In genomic region chr2:235332240-235332890, GRCh38 we compare ENCODE assay signal across 28 cellular contexts.
"Had no signal": no experiment of that assay in that cellular context is flagged by ENCODE, and none has a peak within 500 bp of the region (broad histone marks: within the 10 kb centered on the region; RNA-seq: fewer than 3 reads in every experiment).

No MANE protein-coding gene starts in this region.

- H3K4me3 ChIP-seq: suprapubic skin, testis, thoracic aorta, thyroid gland, tibial artery, tibial nerve, transverse colon, upper lobe of left lung, upper lobe of right lung, uterus, vagina had no signal

- FAIRE-seq: urothelium cell line had no signal

- H3K9me3 Mint-ChIP-seq: stimulated activated effector memory CD8-positive, alpha-beta T cell treated with anti-CD3 and anti-CD28 coated beads, Interleukin-12 subunit alpha, Interleukin-12 subunit beta, amount 100 ng/mL, for 72 hours had no signal

- H3K27ac Mint-ChIP-seq: stimulated activated effector memory CD8-positive, alpha-beta T cell treated with anti-CD3 and anti-CD28 coated beads, Interleukin-12 subunit alpha, Interleukin-12 subunit beta, amount 100 ng/mL, for 72 hours; stimulated activated memory B cell treated with anti-CD40 and anti-IgM and Interleukin-4, amounts not matched to agents 10 μg/mL and 1 μg/mL and 100 μg/mL, for 72 hours; stimulated activated naive B cell treated with anti-CD40 and anti-IgM and Interleukin-4, amounts not matched to agents 10 μg/mL and 1 μg/mL and 100 μg/mL, for 72 hours; stimulated activated naive CD8-positive, alpha-beta T cell treated with anti-CD3 and anti-CD28 coated beads, Interleukin-15, amount 100 ng/mL, for 72 hours; stimulated activated naive CD8-positive, alpha-beta T cell treated with anti-CD3 and anti-CD28 coated beads, Interleukin-15, Interleukin-2, amounts not matched to agents 100 ng/mL and 50 ng/mL, for 24 hours; type B pancreatic cell had no signal

- H3K4me3 Mint-ChIP-seq: stimulated activated effector memory CD8-positive, alpha-beta T cell treated with anti-CD3 and anti-CD28 coated beads, Interleukin-12 subunit alpha, Interleukin-12 subunit beta, amount 100 ng/mL, for 72 hours; stimulated activated memory B cell treated with anti-CD40 and anti-IgM and Interleukin-4, amounts not matched to agents 10 μg/mL and 1 μg/mL and 100 μg/mL, for 72 hours; stimulated activated naive B cell treated with anti-CD40 and anti-IgM and Interleukin-4, amounts not matched to agents 10 μg/mL and 1 μg/mL and 100 μg/mL, for 72 hours; stimulated activated naive CD8-positive, alpha-beta T cell treated with anti-CD3 and anti-CD28 coated beads, Interleukin-15, amount 100 ng/mL, for 72 hours; stimulated activated naive CD8-positive, alpha-beta T cell treated with anti-CD3 and anti-CD28 coated beads, Interleukin-15, Interleukin-2, amounts not matched to agents 100 ng/mL and 50 ng/mL, for 24 hours; type B pancreatic cell had no signal

- H3K9me3 ChIP-seq: suprapubic skin, testis, thoracic aorta, thyroid gland, transverse colon, upper lobe of left lung, upper lobe of right lung, uterus, vagina had no signal

- H3K36me3 ChIP-seq: suprapubic skin, thoracic aorta, thyroid gland, tibial artery, tibial nerve, transverse colon, upper lobe of left lung, upper lobe of right lung, uterus, vagina had no signal

- H3K4me1 ChIP-seq: suprapubic skin, testis, thyroid gland, tibial artery, tibial nerve, transverse colon, upper lobe of left lung, upper lobe of right lung, uterus, vagina had no signal

- H3K27me3 Mint-ChIP-seq: type B pancreatic cell had no signal

- H3K27me3 ChIP-seq: testis, thyroid gland, tibial nerve, transverse colon, upper lobe of left lung, upper lobe of right lung, uterus, vagina had no signal

- DNase-seq: stimulated activated CD4-positive, alpha-beta T cell treated with anti-CD3 and anti-CD28 coated beads, Interleukin-2, amount 100 ng/mL, for 24 hours; stimulated activated CD4-positive, alpha-beta T cell treated with anti-CD3 and anti-CD28 coated beads, Interleukin-2, amount 100 ng/mL, for 48 hours; stimulated activated CD4-positive, alpha-beta T cell treated with anti-CD3 and anti-CD28 coated beads, Interleukin-4, amount 100 ng/mL, for 1 hour; stimulated activated CD4-positive, alpha-beta T cell treated with anti-CD3 and anti-CD28 coated beads, Interleukin-4, amount 100 ng/mL, for 24 hours; stimulated activated CD4-positive, alpha-beta T cell treated with anti-CD3 and anti-CD28 coated beads, Interleukin-4, amount 100 ng/mL, for 4 hours; stimulated activated CD8-positive, alpha-beta memory T cell treated with anti-CD3 and anti-CD28 coated beads, Interleukin-4, amount 100 ng/mL, for 48 hours; stimulated activated naive B cell treated with anti-CD40 and anti-IgM and Interleukin-4, amounts not matched to agents 10 μg/mL and 1 μg/mL and 100 μg/mL, for 72 hours; stimulated activated naive CD4-positive, alpha-beta T cell; stimulated activated naive CD4-positive, alpha-beta T cell treated with Interleukin-2 at 50 U/mL for 16 hours; stimulated activated naive CD8-positive, alpha-beta T cell treated with anti-CD3 and anti-CD28 coated beads, Interleukin-15, amount 100 ng/mL, for 72 hours; stimulated activated naive CD8-positive, alpha-beta T cell treated with anti-CD3 and anti-CD28 coated beads, Interleukin-15, Interleukin-2, amounts not matched to agents 100 U/mL and 50 U/mL, for 24 hours; substantia nigra; testis; thyroid gland; tibial artery; transverse colon; upper lobe of left lung; upper lobe of right lung; uterus had no signal

- H3K27ac ChIP-seq: suprapubic skin, testis, thoracic aorta, thyroid gland, tibial artery, tibial nerve, transverse colon, upper lobe of left lung, upper lobe of right lung, uterus, vagina had no signal

- H3K4me1 Mint-ChIP-seq: stimulated activated effector memory CD8-positive, alpha-beta T cell treated with anti-CD3 and anti-CD28 coated beads, Interleukin-12 subunit alpha, Interleukin-12 subunit beta, amount 100 ng/mL, for 72 hours; stimulated activated memory B cell treated with anti-CD40 and anti-IgM and Interleukin-4, amounts not matched to agents 10 μg/mL and 1 μg/mL and 100 μg/mL, for 72 hours; stimulated activated naive B cell treated with anti-CD40 and anti-IgM and Interleukin-4, amounts not matched to agents 10 μg/mL and 1 μg/mL and 100 μg/mL, for 72 hours; stimulated activated naive CD8-positive, alpha-beta T cell treated with anti-CD3 and anti-CD28 coated beads, Interleukin-15, amount 100 ng/mL, for 72 hours had no signal

- ATAC-seq: stimulated activated effector memory CD8-positive, alpha-beta T cell treated with anti-CD3 and anti-CD28 coated beads, Interleukin-12 subunit alpha, Interleukin-12 subunit beta, amount 100 ng/mL, for 72 hours; stimulated activated memory B cell treated with anti-CD40 and anti-IgM and Interleukin-4, amounts not matched to agents 10 μg/mL and 1 μg/mL and 100 μg/mL, for 72 hours; stimulated activated naive B cell treated with anti-CD40 and anti-IgM and Interleukin-4, amounts not matched to agents 10 μg/mL and 1 μg/mL and 100 μg/mL, for 72 hours; stimulated activated naive CD8-positive, alpha-beta T cell treated with anti-CD3 and anti-CD28 coated beads, Interleukin-15, amount 100 ng/mL, for 72 hours; stimulated activated naive CD8-positive, alpha-beta T cell treated with anti-CD3 and anti-CD28 coated beads, Interleukin-15, Interleukin-2, amounts not matched to agents 100 U/mL and 50 U/mL, for 24 hours; upper lobe of right lung had no signal

- H3K36me3 Mint-ChIP-seq: stimulated activated effector memory CD8-positive, alpha-beta T cell treated with anti-CD3 and anti-CD28 coated beads, Interleukin-12 subunit alpha, Interleukin-12 subunit beta, amount 100 ng/mL, for 72 hours; stimulated activated memory B cell treated with anti-CD40 and anti-IgM and Interleukin-4, amounts not matched to agents 10 μg/mL and 1 μg/mL and 100 μg/mL, for 72 hours; stimulated activated naive B cell treated with anti-CD40 and anti-IgM and Interleukin-4, amounts not matched to agents 10 μg/mL and 1 μg/mL and 100 μg/mL, for 72 hours; type B pancreatic cell had no signal
